In genomic region chr5:87164409-87164808, GRCh38 we compare ENCODE assay signal across 25 cellular contexts.
"Had no signal": no experiment of that assay in that cellular context is flagged by ENCODE, and none has a peak within 500 bp of the region (broad histone marks: within the 10 kb centered on the region; RNA-seq: fewer than 3 reads in every experiment).

No MANE protein-coding gene starts in this region.

- H3K27me3 Mint-ChIP-seq: activated naive CD8-positive, alpha-beta T cell treated with anti-CD3 and anti-CD28 coated beads for 36 hours; dendritic cell treated with granulocyte-macrophage colony-stimulating factor and Interleukin-4, amounts not matched to agents 40 ng/mL and 50 ng/mL, for 4 days; stimulated activated naive CD8-positive, alpha-beta T cell treated with anti-CD3 and anti-CD28 coated beads, Interleukin-15, amount 100 ng/mL, for 72 hours had no signal

- DNase-seq: activated CD4-positive, alpha-beta T cell treated with anti-CD3 and anti-CD28 coated beads for 4 hours; activated CD4-positive, alpha-beta T cell treated with anti-CD3 and anti-CD28 coated beads, Interleukin-2, amount 50 U/mL, for 48 hours; activated CD4-positive, CD25-positive, alpha-beta regulatory T cell; activated CD8-positive, alpha-beta memory T cell treated with anti-CD3 and anti-CD28 coated beads, Interleukin-2, amount 50 U/mL, for 48 hours; activated naive CD4-positive, alpha-beta T cell treated with Interleukin-2 at 50 U/mL for 16 hours; activated naive CD8-positive, alpha-beta T cell treated with anti-CD3 and anti-CD28 coated beads for 36 hours; activated T-cell treated with anti-CD3 and anti-CD28 coated beads, Interleukin-2, amount 50 U/mL, for 4 hours; amniotic stem cell; cerebellar nuclear complex; effector CD8-positive, alpha-beta T cell; glutamatergic neuron; hippocampal formation; left ventricle myocardium superior; right lobe of liver; stimulated activated CD4-positive, alpha-beta T cell treated with anti-CD3 and anti-CD28 coated beads, Interleukin-1b, Interleukin-23, amount 100 ng/mL, for 48 hours; stimulated activated naive CD8-positive, alpha-beta T cell treated with anti-CD3 and anti-CD28 coated beads, Interleukin-15, amount 100 ng/mL, for 72 hours; T1000 had no signal

- H3K9me3 ChIP-seq: right lobe of liver, suprapubic skin, tibial nerve had no signal

- H3K36me3 ChIP-seq: right lobe of liver, suprapubic skin, tibial nerve had no signal

- H3K27ac Mint-ChIP-seq: activated naive CD8-positive, alpha-beta T cell treated with anti-CD3 and anti-CD28 coated beads for 36 hours; activated T-helper 2 cell treated with anti-CD3 and anti-CD28 coated beads, Interferon-gamma antibody, Interleukin-2, Interleukin-4, amounts not matched to agents 10 μg/mL and 5 μg/mL and 100 μg/mL, durations not matched to agents 14 hours and 24 hours and 36 hours; dendritic cell treated with granulocyte-macrophage colony-stimulating factor and Interleukin-4, amounts not matched to agents 40 ng/mL and 50 ng/mL, for 4 days; nephron; stimulated activated naive CD8-positive, alpha-beta T cell treated with anti-CD3 and anti-CD28 coated beads, Interleukin-15, amount 100 ng/mL, for 72 hours; T-helper 1 cell treated with Interleukin-12 subunit alpha and Interleukin-12 subunit beta and Interleukin-4 antibody, amounts not matched to agents 30 μg/mL and 1 μg/mL, for 36 hours had no signal

- H3K27ac ChIP-seq: parathyroid adenoma, right lobe of liver, skin epidermis, suprapubic skin, tibial nerve had no signal

- H3K9me3 Mint-ChIP-seq: activated naive CD8-positive, alpha-beta T cell treated with anti-CD3 and anti-CD28 coated beads for 36 hours; activated T-cell treated with anti-CD3 and anti-CD28 coated beads, Interleukin-2, amount 50 U/mL, for 4 hours; activated T-helper 2 cell treated with anti-CD3 and anti-CD28 coated beads, Interferon-gamma antibody, Interleukin-2, Interleukin-4, amounts not matched to agents 10 μg/mL and 5 μg/mL and 100 μg/mL, durations not matched to agents 14 hours and 24 hours and 36 hours; dendritic cell treated with granulocyte-macrophage colony-stimulating factor and Interleukin-4, amounts not matched to agents 40 ng/mL and 50 ng/mL, for 4 days; nephron; stimulated activated naive CD8-positive, alpha-beta T cell treated with anti-CD3 and anti-CD28 coated beads, Interleukin-15, amount 100 ng/mL, for 72 hours; T-helper 1 cell treated with Interleukin-12 subunit alpha and Interleukin-12 subunit beta and Interleukin-4 antibody, amounts not matched to agents 30 μg/mL and 1 μg/mL, for 36 hours had no signal

- H3K27me3 ChIP-seq: right lobe of liver, suprapubic skin, tibial nerve had no signal

- H3K4me3 Mint-ChIP-seq: activated naive CD8-positive, alpha-beta T cell treated with anti-CD3 and anti-CD28 coated beads for 36 hours; activated T-cell treated with anti-CD3 and anti-CD28 coated beads, Interleukin-2, amount 50 U/mL, for 4 hours; dendritic cell treated with granulocyte-macrophage colony-stimulating factor and Interleukin-4, amounts not matched to agents 40 ng/mL and 50 ng/mL, for 4 days; nephron; stimulated activated naive CD8-positive, alpha-beta T cell treated with anti-CD3 and anti-CD28 coated beads, Interleukin-15, amount 100 ng/mL, for 72 hours; T-helper 1 cell treated with Interleukin-12 subunit alpha and Interleukin-12 subunit beta and Interleukin-4 antibody, amounts not matched to agents 30 μg/mL and 1 μg/mL, for 36 hours had no signal

- H3K36me3 Mint-ChIP-seq: activated naive CD8-positive, alpha-beta T cell treated with anti-CD3 and anti-CD28 coated beads for 36 hours had no signal

- H3K4me3 ChIP-seq: right lobe of liver, skin epidermis, suprapubic skin, tibial nerve had no signal

- H3K4me1 ChIP-seq: parathyroid adenoma, right lobe of liver, suprapubic skin, tibial nerve had no signal

- H3K9ac ChIP-seq: parathyroid adenoma had no signal

- H3K4me1 Mint-ChIP-seq: nephron; stimulated activated naive CD8-positive, alpha-beta T cell treated with anti-CD3 and anti-CD28 coated beads, Interleukin-15, amount 100 ng/mL, for 72 hours had no signal

- ATAC-seq: activated T-cell treated with anti-CD3 and anti-CD28 coated beads, Interleukin-2, amount 50 U/mL, for 4 hours; left ventricle myocardium superior; right lobe of liver; stimulated activated naive CD8-positive, alpha-beta T cell treated with anti-CD3 and anti-CD28 coated beads, Interleukin-15, amount 100 ng/mL, for 72 hours had no signal

- H3K79me2 ChIP-seq: parathyroid adenoma had no signal

- H2AFZ ChIP-seq: parathyroid adenoma had no signal
